Comparison of ENCODE assay signal across 7 cellular contexts in genomic region chr6:132224943-132225342, GRCh38.
"Had no signal": no experiment of that assay in that cellular context is flagged by ENCODE, and none has a peak within 500 bp of the region (broad histone marks: within the 10 kb centered on the region; RNA-seq: fewer than 3 reads in every experiment).

No MANE protein-coding gene starts in this region.

- H3K4me2 ChIP-seq: KMS-11 had no signal

- FAIRE-seq: HTR-8/SVneo, K562 had no signal

- H3K4me3 ChIP-seq: K562 had no signal

- ATAC-seq: K562 had no signal

- H3K9ac ChIP-seq: KMS-11 had no signal

- H3K27ac ChIP-seq: HL-60, KMS-11 had no signal

- DNase-seq: IMR-90, KBM-7, KG1 had no signal
